In the genomic region with DNA sequence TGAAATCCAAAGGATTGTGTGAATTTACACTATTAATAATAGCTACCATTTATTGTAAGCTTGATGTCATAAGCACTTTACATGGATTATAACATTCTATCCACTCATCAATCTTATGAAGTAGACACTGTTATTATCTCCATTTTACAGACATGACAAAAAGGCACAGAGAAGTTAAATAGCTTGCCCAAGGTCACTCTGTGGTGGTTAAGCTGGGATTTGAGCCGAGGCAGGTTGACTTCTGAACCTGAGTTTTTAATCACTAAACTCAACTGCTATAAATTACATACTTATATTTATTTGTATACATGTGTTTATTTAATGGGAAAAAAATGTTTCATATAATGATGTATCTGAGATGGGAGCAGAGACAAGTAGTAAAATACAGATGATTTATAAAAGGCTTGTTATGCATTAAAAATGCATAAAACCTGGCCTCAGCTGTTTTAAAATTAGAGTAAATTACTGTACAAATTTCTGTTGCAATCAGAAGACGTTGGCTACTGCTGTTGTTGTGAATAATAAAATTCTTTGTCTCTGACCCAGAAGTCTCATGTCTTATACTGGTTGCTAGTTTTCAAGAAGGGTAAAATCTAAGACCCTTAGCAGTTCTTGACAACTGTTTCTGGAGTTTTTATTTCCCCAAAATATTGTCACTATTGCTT, we compare ENCODE assay signal across 16 cellular contexts.
DNase-seq lines count a peak whose midpoint lies in the region; TF ChIP-seq lines count a peak whose summit lies in the region.
"Had no signal": no experiment of that assay in that cellular context is flagged by ENCODE, and none has a peak within 500 bp of the region (broad histone marks: within the 10 kb centered on the region; RNA-seq: fewer than 3 reads in every experiment).

No MANE protein-coding gene starts in this region.

- no peak overlapping the region for H3K4me3 ChIP-seq in fibroblast of villous mesenchyme (ENCODE audit: low read depth, low read length)
- no peak overlapping the region for H3K4me3 ChIP-seq in suprapubic skin
- H3K4me3 ChIP-seq in lower leg skin (ENCODE audit: low read depth, poor library complexity, severe bottlenecking) = no peak overlapping the region
- H3K4me3 ChIP-seq: BLaER1 treated with 17β-estradiol and CSF1 and Interleukin-3, amounts not matched to agents 10 nM and 100 nM; GM23338 had no signal

- TF ChIP-seq POLR2A in suprapubic skin (IDR thresholded peaks at IDR 0.05) (no peak), lower leg skin (IDR thresholded peaks at IDR 0.05) (no peak)

- no peak for TF ChIP-seq CTCF in fibroblast of villous mesenchyme (IDR thresholded peaks at IDR 0.05; ENCODE audit: insufficient read depth, low read depth, low read length)
- no peak for TF ChIP-seq CTCF in suprapubic skin (IDR thresholded peaks at IDR 0.05)
- TF ChIP-seq CTCF in lower leg skin (IDR thresholded peaks at IDR 0.05) = no peak

- peak overlapping the region; percentile 86 for H3K27ac ChIP-seq in suprapubic skin
- H3K27ac ChIP-seq: BLaER1 treated with 17β-estradiol and CSF1 and Interleukin-3, amounts not matched to agents 10 nM and 100 nM had no signal

- TF ChIP-seq EP300 in suprapubic skin (IDR thresholded peaks at IDR 0.05) = no peak

- peaks cover 21% of the 10 kb centered on the region for H3K4me1 ChIP-seq in suprapubic skin
- H3K4me1 ChIP-seq: BLaER1 treated with 17β-estradiol and CSF1 and Interleukin-3, amounts not matched to agents 10 nM and 100 nM had no signal

- H3K9me3 ChIP-seq in suprapubic skin = no peaks in the 10 kb centered on the region

- H3K27me3 ChIP-seq in suprapubic skin = no peaks in the 10 kb centered on the region
- H3K27me3 ChIP-seq: BLaER1 treated with 17β-estradiol and CSF1 and Interleukin-3, amounts not matched to agents 10 nM and 100 nM had no signal

- WGBS in suprapubic skin = 76% methylated on average over 2 of the region's 2 CpGs
- WGBS in lower leg skin, 2 donors = 70 to 80% methylated on average over 2 of the region's 2 CpGs

- H3K36me3 ChIP-seq in suprapubic skin = no peaks in the 10 kb centered on the region
- H3K36me3 ChIP-seq: BLaER1 treated with 17β-estradiol and CSF1 and Interleukin-3, amounts not matched to agents 10 nM and 100 nM had no signal

- peak; percentile 72 for DNase-seq in GM04504 (ENCODE audit: low read depth)
- DNase-seq in amniotic epithelial cell (ENCODE audit: low read depth) = peak; percentile 77
- peak; percentile 73 for DNase-seq in fibroblast of villous mesenchyme (ENCODE audit: low read depth)
- no peak for DNase-seq in suprapubic skin (ENCODE audit: low spot score in 2 of 2)
- DNase-seq in COLO668 (lab: John Stamatoyannopoulos, UW; ENCODE audit: unreplicated experiment) = no peak
- DNase-seq in lower leg skin (ENCODE audit: low spot score in 2 of 2) = no peak
- no peak for DNase-seq in GM19238 (ENCODE audit: insufficient read length, low spot score)
- DNase-seq: CD8-positive, alpha-beta T cell; COR-L47; DMS 273 treated with DMSO at 0.1 percent for 48 hours; DMS53; DND-41; EL; HCEC 1CT had no signal

- intact Hi-C loops in lower leg skin (cut with DNase I; ENCODE audit: low total_unique reads) = no loop called here

Comparison
In these comparisons a context has a peak if more than half of its experiments do, and no peak if none do; other contexts are left out.
1. DNase-seq: peak in GM04504 (single experiment), amniotic epithelial cell (single experiment) and fibroblast of villous mesenchyme (single experiment); none in suprapubic skin (0 of 2), COLO668 (single experiment), lower leg skin (0 of 2) and GM19238 (single experiment).